In genomic region chr6:39209360-39209811, GRCh38 we compare ENCODE assay signal across 14 cellular contexts. TPM values are rescaled to one million over a fixed set of nuclear protein-coding genes. Genes with fewer than 3 reads are reported as not detected.
A peak's percentile ranks its signal among the peaks of the same experiment; 100 is the strongest.
DNase-seq lines count a peak whose midpoint lies in the region; ATAC-seq and TF ChIP-seq lines count a peak whose summit lies in the region.
"Had no signal": no experiment of that assay in that cellular context is flagged by ENCODE, and none has a peak within 500 bp of the region (broad histone marks: within the 10 kb centered on the region; RNA-seq: fewer than 3 reads in every experiment).

No MANE protein-coding gene starts in this region.

- H3K23ac ChIP-seq in mesendoderm (ENCODE audit: low read length): no peak overlapping the region

- peak overlapping the region; percentile 19 for H3K18ac ChIP-seq in mesendoderm (ENCODE audit: low read length)

- no peak overlapping the region for H3K4ac ChIP-seq in mesendoderm (ENCODE audit: low read depth, low read length)

- H3K27me3 ChIP-seq in Loucy (ENCODE audit: insufficient read depth, low read length, poor library complexity, severe bottlenecking) (no peaks in the 10 kb centered on the region), mesendoderm (ENCODE audit: insufficient read depth, low read length, poor library complexity) (no peaks in the 10 kb centered on the region)

- H2AK5ac ChIP-seq in mesendoderm (ENCODE audit: low read length): peak overlapping the region; percentile 81

- H3F3A ChIP-seq in Loucy (ENCODE audit: low read depth): no peaks in the 10 kb centered on the region

- H4K8ac ChIP-seq in mesendoderm (ENCODE audit: low read depth, low read length): no peak overlapping the region

- peak; percentile 36 for DNase-seq in Daoy (ENCODE audit: low read depth)
- DNase-seq in activated naive CD8-positive, alpha-beta T cell treated with anti-CD3 and anti-CD28 coated beads, Interleukin-2, amount 50 U/mL, for 24 hours: no peak
- peak; percentile 80 for DNase-seq in mesendoderm
- DNase-seq in NCI-H748 (lab: John Stamatoyannopoulos, UW; ENCODE audit: unreplicated experiment): no peak
- no peak for DNase-seq in middle frontal gyrus (ENCODE audit: extremely low spot score, low spot score)
- DNase-seq in foreskin fibroblast: no peak
- DNase-seq in NCI-H748 treated with DMSO at 0.1 percent for 48 hours (lab: John Stamatoyannopoulos, UW): no peak
- DNase-seq: activated B cell treated with CpG ODN at 0.5 μM for 24 hours; activated naive CD4-positive, alpha-beta T cell treated with anti-CD3 and anti-CD28 coated beads, Interleukin-2, amount 10 ng/mL, durations not matched to agents 7 days and 5 days; IMR-90; NCI-H2171 had no signal

- H4K20me1 ChIP-seq in Loucy (ENCODE audit: insufficient read depth, low read length, poor library complexity, severe bottlenecking): no peaks in the 10 kb centered on the region

- H3K9ac ChIP-seq in Loucy (ENCODE audit: low read depth, low read length, poor library complexity, severe bottlenecking): peak overlapping the region; percentile 52
- peak overlapping the region; percentile 46 for H3K9ac ChIP-seq in mesendoderm (ENCODE audit: low read length)

- H2AFZ ChIP-seq in Loucy (ENCODE audit: low read length): no peak overlapping the region

- no peak overlapping the region for H3K4me3 ChIP-seq in Loucy (ENCODE audit: low read length, poor library complexity, severe bottlenecking)
- no peak overlapping the region for H3K4me3 ChIP-seq in mesendoderm (ENCODE audit: low read length)
- no peak overlapping the region for H3K4me3 ChIP-seq in foreskin fibroblast (ENCODE audit: low read depth in 1 of 2, low read length in 2 of 2)

- no peak overlapping the region for H4K5ac ChIP-seq in mesendoderm (ENCODE audit: low read length)

- no peak overlapping the region for H2BK15ac ChIP-seq in mesendoderm (replicated peaks; ENCODE audit: low read depth)

- peaks cover 17% of the 10 kb centered on the region for H3K36me3 Mint-ChIP-seq in activated naive CD8-positive, alpha-beta T cell treated with anti-CD3 and anti-CD28 coated beads, Interleukin-2, amount 50 U/mL, for 24 hours (ENCODE audit: low read depth)
- H3K36me3 Mint-ChIP-seq: activated naive CD4-positive, alpha-beta T cell treated with anti-CD3 and anti-CD28 coated beads, Interleukin-2, amount 10 ng/mL, durations not matched to agents 7 days and 5 days had no signal

- no peaks in the 10 kb centered on the region for H3K9me3 Mint-ChIP-seq in activated naive CD8-positive, alpha-beta T cell treated with anti-CD3 and anti-CD28 coated beads, Interleukin-2, amount 50 U/mL, for 24 hours
- H3K9me3 Mint-ChIP-seq: activated B cell treated with CpG ODN at 0.5 μM for 24 hours; activated naive CD4-positive, alpha-beta T cell treated with anti-CD3 and anti-CD28 coated beads, Interleukin-2, amount 10 ng/mL, durations not matched to agents 7 days and 5 days; stimulated activated naive CD8-positive, alpha-beta T cell treated with anti-CD3 and anti-CD28 coated beads, Interleukin-15, Interleukin-2, amounts not matched to agents 100 ng/mL and 50 ng/mL, for 24 hours had no signal

- peak overlapping the region; percentile 50 for H3K56ac ChIP-seq in mesendoderm (ENCODE audit: low read length)

- peaks cover 20% of the 10 kb centered on the region; the same call in 1 of the 2 replicates for H3K79me2 ChIP-seq in Loucy (ENCODE audit: insufficient read depth, low read length)
- H3K79me2 ChIP-seq in mesendoderm (ENCODE audit: control insufficient read depth, insufficient read depth, low read length): peaks cover 34% of the 10 kb centered on the region

- H3K4me3 Mint-ChIP-seq in activated naive CD8-positive, alpha-beta T cell treated with anti-CD3 and anti-CD28 coated beads, Interleukin-2, amount 50 U/mL, for 24 hours: no peak overlapping the region
- H3K4me3 Mint-ChIP-seq: activated B cell treated with CpG ODN at 0.5 μM for 24 hours; activated naive CD4-positive, alpha-beta T cell treated with anti-CD3 and anti-CD28 coated beads, Interleukin-2, amount 10 ng/mL, durations not matched to agents 7 days and 5 days; stimulated activated naive CD8-positive, alpha-beta T cell treated with anti-CD3 and anti-CD28 coated beads, Interleukin-15, Interleukin-2, amounts not matched to agents 100 ng/mL and 50 ng/mL, for 24 hours had no signal

- no CpG with 5 or more reads among the region's 6 CpGs for WGBS in mesendoderm (ENCODE audit: extremely low coverage, insufficient coverage, low lambda C conversion rate)

- peak overlapping the region; percentile 54 for H3K27ac ChIP-seq in mesendoderm (ENCODE audit: low read depth, low read length)

- H2BK120ac ChIP-seq in mesendoderm (ENCODE audit: low read depth, low read length): no peak overlapping the region

- ATAC-seq in activated naive CD8-positive, alpha-beta T cell treated with anti-CD3 and anti-CD28 coated beads, Interleukin-2, amount 50 U/mL, for 24 hours: peak; percentile 15
- ATAC-seq: Right ventricle myocardium inferior had no signal

- H3K4me1 ChIP-seq in Loucy (ENCODE audit: insufficient read depth, low read length, poor library complexity, severe bottlenecking) (peaks cover 37% of the 10 kb centered on the region), mesendoderm (ENCODE audit: control insufficient read depth, low read depth, low read length) (peaks cover 28% of the 10 kb centered on the region)

- no peak for TF ChIP-seq CTCF in Loucy (conservative IDR thresholded peaks at IDR 0.05; ENCODE audit: low read length)
- TF ChIP-seq CTCF in foreskin fibroblast (IDR thresholded peaks at IDR 0.05; ENCODE audit: low read depth, low read length): no peak

- peaks cover 34% of the 10 kb centered on the region for H3K79me1 ChIP-seq in mesendoderm (ENCODE audit: low read length)

- H3K27me3 Mint-ChIP-seq in activated naive CD8-positive, alpha-beta T cell treated with anti-CD3 and anti-CD28 coated beads, Interleukin-2, amount 50 U/mL, for 24 hours: no peaks in the 10 kb centered on the region
- H3K27me3 Mint-ChIP-seq: activated naive CD4-positive, alpha-beta T cell treated with anti-CD3 and anti-CD28 coated beads, Interleukin-2, amount 10 ng/mL, durations not matched to agents 7 days and 5 days; stimulated activated naive CD8-positive, alpha-beta T cell treated with anti-CD3 and anti-CD28 coated beads, Interleukin-15, Interleukin-2, amounts not matched to agents 100 ng/mL and 50 ng/mL, for 24 hours had no signal

- no peaks in the 10 kb centered on the region for H3K9me2 ChIP-seq in Loucy (replicated peaks; ENCODE audit: low read depth, low read length)

- H3K4me2 ChIP-seq in Loucy (ENCODE audit: low read depth, low read length, poor library complexity, severe bottlenecking): peak overlapping the region; percentile 18
- no peak overlapping the region for H3K4me2 ChIP-seq in mesendoderm (ENCODE audit: low read length)

- peak overlapping the region; percentile 56 for H2BK5ac ChIP-seq in mesendoderm (ENCODE audit: low read length)

- peak overlapping the region; percentile 72 for H3K27ac Mint-ChIP-seq in activated naive CD8-positive, alpha-beta T cell treated with anti-CD3 and anti-CD28 coated beads, Interleukin-2, amount 50 U/mL, for 24 hours
- H3K27ac Mint-ChIP-seq: activated B cell treated with CpG ODN at 0.5 μM for 24 hours; activated naive CD4-positive, alpha-beta T cell treated with anti-CD3 and anti-CD28 coated beads, Interleukin-2, amount 10 ng/mL, durations not matched to agents 7 days and 5 days had no signal

- peaks cover 36% of the 10 kb centered on the region for H3K4me1 Mint-ChIP-seq in activated naive CD8-positive, alpha-beta T cell treated with anti-CD3 and anti-CD28 coated beads, Interleukin-2, amount 50 U/mL, for 24 hours

- H3K9me3 ChIP-seq in Loucy (ENCODE audit: insufficient read depth, low read depth, low read length): no peaks in the 10 kb centered on the region

- H3K36me3 ChIP-seq in Loucy (ENCODE audit: insufficient read depth, low read length) (no peaks in the 10 kb centered on the region), mesendoderm (ENCODE audit: control insufficient read depth, insufficient read depth, low read length) (peaks cover 2% of the 10 kb centered on the region)

RNA-seq across cellular contexts. Expression of gene KCNK5, which starts 19.9 kb away (rescaled TPM):
- 5.2 and 7.1 TPM in 2 replicates for total RNA-seq in Daoy (2014; rRNA removed; shearing (Covaris generic))
- 8.2 TPM for polyA plus RNA-seq in mesendoderm (2013, experiment 1 of 2)
- 8.3 TPM for polyA plus RNA-seq in mesendoderm (2013, experiment 2 of 2)
- total RNA-seq: activated B cell treated with CpG ODN at 0.5 μM for 24 hours, IMR-90 had no signal
- polyA plus RNA-seq: IMR-90 had no signal

Comparison
In these comparisons a context has a peak if more than half of its experiments do, and no peak if none do; other contexts are left out.
1. DNase-seq: peak in Daoy (single experiment) and mesendoderm (single experiment); none in activated naive CD8-positive, alpha-beta T cell treated with anti-CD3 and anti-CD28 coated beads, Interleukin-2, amount 50 U/mL, for 24 hours (single experiment), NCI-H748 (single experiment), middle frontal gyrus (single experiment), foreskin fibroblast (0 of 2) and NCI-H748 treated with DMSO at 0.1 percent for 48 hours (single experiment).